8 cellular contexts compared by ENCODE assay signal in genomic region chr1:35726814-35727433, GRCh38. TPM values are rescaled to one million over a fixed set of nuclear protein-coding genes. Genes with fewer than 3 reads are reported as not detected.
DNase-seq lines count a peak whose midpoint lies in the region; ATAC-seq and TF ChIP-seq lines count a peak whose summit lies in the region.

No MANE protein-coding gene starts in this region.

- H3K36me3 ChIP-seq in left lung = no peaks in the 10 kb centered on the region

- H3K4me3 Mint-ChIP-seq in stimulated activated memory B cell treated with anti-CD40 and anti-IgM and Interleukin-4, amounts not matched to agents 10 μg/mL and 1 μg/mL and 100 μg/mL, for 72 hours = no peak overlapping the region

- TF ChIP-seq CTCF in AG04450 (IDR thresholded peaks at IDR 0.05; ENCODE audit: low read depth, low read length) (peak; percentile 93), GM13977 (IDR thresholded peaks at IDR 0.05; ENCODE audit: extremely low read depth, insufficient read depth, missing control alignments) (peak; percentile 83), VCaP (conservative IDR thresholded peaks at IDR 0.05) (peak; percentile 94), left lung (IDR thresholded peaks at IDR 0.05) (peak; percentile 88 to 89)

- H3K27me3 ChIP-seq in AG04450 (ENCODE audit: control insufficient read depth, insufficient read depth, low read length) (no peaks in the 10 kb centered on the region), left lung (no peaks in the 10 kb centered on the region)

- H3K9me3 ChIP-seq in AG04450 (ENCODE audit: control insufficient read depth, insufficient read depth, low read length) (no peaks in the 10 kb centered on the region), left lung (no peaks in the 10 kb centered on the region)

- in situ Hi-C loops in GM13977 (cut with MboI; ENCODE audit: low pct_unique_long_range_greater_than_20kb, low sequenced_read_pairs, unreplicated experiment) = loop anchor here (10.0 kb wide), 1 partner anchor 272 kb away; no protein-coding TSS in a partner anchor

- H3K9me3 Mint-ChIP-seq in stimulated activated memory B cell treated with anti-CD40 and anti-IgM and Interleukin-4, amounts not matched to agents 10 μg/mL and 1 μg/mL and 100 μg/mL, for 72 hours = no peaks in the 10 kb centered on the region

- no peak overlapping the region for H3K27ac ChIP-seq in AG04450 (ENCODE audit: low read depth, low read length)
- no peak overlapping the region for H3K27ac ChIP-seq in VCaP
- H3K27ac ChIP-seq in left lung = no peak overlapping the region

- H3K27ac Mint-ChIP-seq in stimulated activated memory B cell treated with anti-CD40 and anti-IgM and Interleukin-4, amounts not matched to agents 10 μg/mL and 1 μg/mL and 100 μg/mL, for 72 hours = no peak overlapping the region

- intact Hi-C loops in left lung (cut with DNase I) = loop anchor here in 1 of 2 donors (5.0 kb wide), 1 partner anchor 160 kb away; no protein-coding TSS in a partner anchor

- peak; percentile 98 for ATAC-seq in left lung
- peak; percentile 77 for ATAC-seq in stimulated activated memory B cell treated with anti-CD40 and anti-IgM and Interleukin-4, amounts not matched to agents 10 μg/mL and 1 μg/mL and 100 μg/mL, for 72 hours

- no peaks in the 10 kb centered on the region for H3K27me3 Mint-ChIP-seq in stimulated activated memory B cell treated with anti-CD40 and anti-IgM and Interleukin-4, amounts not matched to agents 10 μg/mL and 1 μg/mL and 100 μg/mL, for 72 hours

- CTCF ChIA-PET in AG04450 (lab: Charles Lee) = interaction anchor here (0.5 to 9.8 kb wide), 59 partner anchors 10 to 529 kb away, joined by 3 to 248 read pairs (median 4); partner anchors contain the start of genes C1orf216, CLSPN, KIAA0319L and NCDN

- no peak overlapping the region for H3K4me3 ChIP-seq in AG04450 (ENCODE audit: low read depth, low read length)
- no peak overlapping the region for H3K4me3 ChIP-seq in left lung

- H3K4me1 ChIP-seq in left lung = no peaks in the 10 kb centered on the region

- no peaks in the 10 kb centered on the region for H3K36me3 Mint-ChIP-seq in stimulated activated memory B cell treated with anti-CD40 and anti-IgM and Interleukin-4, amounts not matched to agents 10 μg/mL and 1 μg/mL and 100 μg/mL, for 72 hours

- peaks cover 8% of the 10 kb centered on the region for H3K4me1 Mint-ChIP-seq in stimulated activated memory B cell treated with anti-CD40 and anti-IgM and Interleukin-4, amounts not matched to agents 10 μg/mL and 1 μg/mL and 100 μg/mL, for 72 hours

- DNase-seq in AG04450 (ENCODE audit: low read depth, low spot score) (peak; percentile 45), GM13977 (ENCODE audit: low spot score) (peak; percentile 57), NCI-H2171 treated with DMSO at 0.1 percent for 48 hours (lab: John Stamatoyannopoulos, UW) (peak; percentile 73), cerebellar cortex (ENCODE audit: low spot score) (peak; percentile 81), left lung (no peak), ureter (ENCODE audit: low spot score) (no peak)

- POLR2A ChIA-PET in AG04450 (lab: Yijun Ruan, JAX) = interaction anchor here (1.0 kb wide), 1 partner anchor 534 kb away, joined by 3 read pairs; the partner anchor contains the start of gene SFPQ

RNA-seq across cellular contexts. Expression of gene C1orf216, which starts 8.2 kb away (rescaled TPM):
- polyA plus RNA-seq in AG04450 (2011; rRNA removed) = 17.8 and 19.2 TPM in 2 replicates
- 21.9 and 22.2 TPM in 2 replicates for polyA minus RNA-seq in AG04450 (2011; rRNA and poly(A)+ RNA removed)
- total RNA-seq in left lung (10 to 100 TPM; 15.3 to 16.1 TPM), ureter (5.4 TPM)

RNA-seq across cellular contexts. Expression of gene CLSPN, which starts 42.9 kb away (rescaled TPM):
- 3.0 and 3.8 TPM in 2 replicates for polyA plus RNA-seq in AG04450 (2011; rRNA removed)
- 3.1 and 4.0 TPM in 2 replicates for polyA minus RNA-seq in AG04450 (2011; rRNA and poly(A)+ RNA removed)
- total RNA-seq in left lung = 10 to 100 TPM in 1 of 2 donors, 1 to 10 TPM in 1; 9.1 to 10.6 TPM
- total RNA-seq in ureter = 1.9 TPM

Comparison
In these comparisons a context has a peak if more than half of its experiments do, and no peak if none do; other contexts are left out.
1. DNase-seq: peak in AG04450 (single experiment), GM13977 (single experiment), NCI-H2171 treated with DMSO at 0.1 percent for 48 hours (single experiment) and cerebellar cortex (single experiment); none in left lung (0 of 2) and ureter (single experiment).
2. Peak in every context shown above with its lines, with median percentiles within 50 percentile points of each other: CTCF ChIP-seq.